Comparison of ENCODE assay signal across 12 cellular contexts in the genomic region with DNA sequence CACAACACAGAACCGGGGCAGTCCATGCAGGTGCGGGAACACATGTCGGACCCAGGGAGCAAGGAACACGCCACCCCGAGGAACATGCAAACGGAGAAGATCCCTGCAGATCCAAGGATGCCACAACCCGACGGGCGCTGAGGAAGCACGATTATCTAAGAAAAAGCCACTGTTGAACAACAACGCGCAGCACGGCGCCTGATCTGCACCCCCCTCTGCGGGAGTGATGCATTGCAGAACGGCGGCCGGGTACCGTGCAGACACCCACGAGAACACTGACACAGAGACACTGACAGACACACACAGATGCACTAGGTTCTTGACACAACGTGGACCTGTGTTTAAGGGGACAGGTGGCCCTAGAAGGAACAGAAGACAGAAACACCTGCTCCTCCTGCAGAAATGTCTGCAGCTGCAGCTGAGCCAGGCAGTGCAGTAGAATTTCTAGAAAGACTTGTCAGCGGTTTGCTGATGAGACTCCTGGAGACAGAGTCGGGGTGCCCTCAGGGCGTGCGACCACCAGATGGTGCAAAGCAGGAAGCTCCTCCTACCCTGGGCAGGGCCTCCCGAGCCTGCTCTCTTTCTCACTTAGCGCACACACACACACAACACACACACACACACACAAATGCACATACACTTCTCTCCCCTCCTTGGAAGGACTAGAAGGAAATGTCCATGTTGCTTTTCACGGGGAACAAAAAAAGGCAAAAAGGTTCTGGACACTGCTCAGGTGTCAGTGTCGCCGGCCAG. TPM values are rescaled to one million over a fixed set of nuclear protein-coding genes. Genes with fewer than 3 reads are reported as not detected.
"Had no signal": no experiment of that assay in that cellular context is flagged by ENCODE, and none has a peak within 500 bp of the region (broad histone marks: within the 10 kb centered on the region; RNA-seq: fewer than 3 reads in every experiment).

No MANE protein-coding gene starts in this region.

- ATAC-seq: mucosa of descending colon; naive thymus-derived CD4-positive, alpha-beta T cell had no signal

- H3K4me3 ChIP-seq: left ventricle myocardium inferior, mucosa of descending colon had no signal

- H3K27ac ChIP-seq: left ventricle myocardium inferior had no signal

- DNase-seq: activated CD4-positive, alpha-beta T cell treated with anti-CD3 and anti-CD28 coated beads, Interleukin-2, amount 50 U/mL, for 1 hour; activated naive CD8-positive, alpha-beta T cell treated with anti-CD3 and anti-CD28 coated beads, Interleukin-2, amount 10 ng/mL, durations not matched to agents 7 days and 5 days; cerebellar nuclear complex; effector memory CD4-positive, alpha-beta T cell; foreskin fibroblast; left ventricle myocardium inferior; mucosa of descending colon; naive thymus-derived CD4-positive, alpha-beta T cell; stimulated activated CD4-positive, alpha-beta T cell treated with anti-CD3 and anti-CD28 coated beads, Interleukin-15, amount 100 ng/mL, for 24 hours; stimulated activated CD4-positive, alpha-beta T cell treated with anti-CD3 and anti-CD28 coated beads, Interleukin-4, amount 100 ng/mL, for 1 hour; stimulated activated naive CD4-positive, alpha-beta T cell had no signal

- H3K9me3 ChIP-seq: left ventricle myocardium inferior, mucosa of descending colon had no signal

- H3K36me3 ChIP-seq: left ventricle myocardium inferior had no signal

- H3K4me1 ChIP-seq: left ventricle myocardium inferior had no signal

RNA-seq across cellular contexts. Expression of gene NPTX1, which starts 7.5 kb away (rescaled TPM):
- total RNA-seq: kidney epithelial cell, left ventricle myocardium inferior had no signal
- polyA plus RNA-seq: naive thymus-derived CD4-positive, alpha-beta T cell had no signal
